In genomic region chr7:12731214-12731656, GRCh38 we compare ENCODE assay signal across 9 cellular contexts. TPM values are rescaled to one million over a fixed set of nuclear protein-coding genes. Genes with fewer than 3 reads are reported as not detected.
DNase-seq lines count a peak whose midpoint lies in the region; ATAC-seq lines count a peak whose summit lies in the region.
"Had no signal": no experiment of that assay in that cellular context is flagged by ENCODE, and none has a peak within 500 bp of the region (broad histone marks: within the 10 kb centered on the region; RNA-seq: fewer than 3 reads in every experiment).

No MANE protein-coding gene starts in this region.

- DNase-seq in CD8-positive, alpha-beta memory T cell: peak in 1 of 5 donors; percentile 6
- DNase-seq in activated CD8-positive, alpha-beta T cell treated with anti-CD3 and anti-CD28 coated beads, Interleukin-2, amount 10 ng/mL, durations not matched to agents 7 days and 5 days: peak; percentile 31
- DNase-seq in iPS-NIHi7 (ENCODE audit: extremely low spot score): peak; percentile 40
- no peak for DNase-seq in C1 segment of cervical spinal cord (lab: John Stamatoyannopoulos, UW)
- DNase-seq in kidney glomerular epithelial cell (lab: John Stamatoyannopoulos, UW): no peak
- no peak for DNase-seq in stimulated activated CD4-positive, alpha-beta T cell treated with anti-CD3 and anti-CD28 coated beads, Interleukin-4, amount 100 ng/mL, for 1 hour
- DNase-seq: psoas muscle had no signal

- ATAC-seq in HG03439 (IDR thresholded peaks at IDR 0.05; ENCODE audit: unreplicated experiment) (peak; percentile 58), GM19397 (IDR thresholded peaks at IDR 0.05; ENCODE audit: unreplicated experiment) (no peak)
- ATAC-seq in activated CD8-positive, alpha-beta T cell treated with anti-CD3 and anti-CD28 coated beads, Interleukin-2, amount 10 ng/mL, durations not matched to agents 7 days and 5 days: peak; percentile 72
- ATAC-seq: psoas muscle had no signal

- H3K27me3 ChIP-seq in CD8-positive, alpha-beta memory T cell (ENCODE audit: insufficient read depth, low read length, poor library complexity, severe bottlenecking): no peaks in the 10 kb centered on the region

- CTCF ChIA-PET in CD8-positive, alpha-beta memory T cell (lab: Charles Lee): interaction anchor here (3.2 kb wide), 1 partner anchor 45 kb away, joined by 26 read pairs; the partner anchor contains the start of gene ARL4A
- CTCF ChIA-PET in activated CD8-positive, alpha-beta T cell treated with anti-CD3 and anti-CD28 coated beads, Interleukin-2, amount 10 ng/mL, durations not matched to agents 7 days and 5 days (lab: Charles Lee): interaction anchor here (1.4 to 7.1 kb wide), 3 partner anchors 11 to 45 kb away, joined by 5 to 50 read pairs (median 9); partner anchors contain the start of gene ARL4A

- H3K9me3 ChIP-seq in CD8-positive, alpha-beta memory T cell (ENCODE audit: low read length): no peaks in the 10 kb centered on the region
- H3K9me3 ChIP-seq: psoas muscle had no signal

- H3K27ac ChIP-seq in CD8-positive, alpha-beta memory T cell (ENCODE audit: low read depth, low read length): peak overlapping the region; percentile 10
- H3K27ac ChIP-seq: psoas muscle had no signal

- POLR2A ChIA-PET in CD8-positive, alpha-beta memory T cell (lab: Charles Lee): interaction anchor here (1.8 kb wide), 1 partner anchor 45 kb away, joined by 6 read pairs; no protein-coding TSS in a partner anchor
- POLR2A ChIA-PET in activated CD8-positive, alpha-beta T cell treated with anti-CD3 and anti-CD28 coated beads, Interleukin-2, amount 10 ng/mL, durations not matched to agents 7 days and 5 days (lab: Charles Lee): interaction anchor here (1.3 kb wide), 1 partner anchor 15 kb away, joined by 4 read pairs; no protein-coding TSS in a partner anchor

- H3K4me3 ChIP-seq in CD8-positive, alpha-beta memory T cell (ENCODE audit: low read length): no peak overlapping the region
- H3K4me3 ChIP-seq: psoas muscle had no signal

- H3K27ac Mint-ChIP-seq in CD8-positive, alpha-beta memory T cell: peak overlapping the region in 7 of 8 donors; percentile 2 to 88 (median 78)
- H3K27ac Mint-ChIP-seq in activated CD8-positive, alpha-beta T cell treated with anti-CD3 and anti-CD28 coated beads, Interleukin-2, amount 10 ng/mL, durations not matched to agents 7 days and 5 days: peak overlapping the region; percentile 80

- H3K4me1 Mint-ChIP-seq in CD8-positive, alpha-beta memory T cell: peaks cover 22 to 32% (median 28%) of the 10 kb centered on the region in 3 donors
- peaks cover 24% of the 10 kb centered on the region for H3K4me1 Mint-ChIP-seq in activated CD8-positive, alpha-beta T cell treated with anti-CD3 and anti-CD28 coated beads, Interleukin-2, amount 10 ng/mL, durations not matched to agents 7 days and 5 days (ENCODE audit: low read depth)

- H3K36me3 ChIP-seq in CD8-positive, alpha-beta memory T cell (ENCODE audit: insufficient read depth, low read length): no peaks in the 10 kb centered on the region

- H3K4me1 ChIP-seq in CD8-positive, alpha-beta memory T cell (ENCODE audit: insufficient read depth, low read length): peaks cover 20% of the 10 kb centered on the region

- peaks cover 0 to 3% of the 10 kb centered on the region in 2 donors for H3K27me3 Mint-ChIP-seq in CD8-positive, alpha-beta memory T cell
- H3K27me3 Mint-ChIP-seq in activated CD8-positive, alpha-beta T cell treated with anti-CD3 and anti-CD28 coated beads, Interleukin-2, amount 10 ng/mL, durations not matched to agents 7 days and 5 days (ENCODE audit: low read depth): no peaks in the 10 kb centered on the region

- no peaks in the 10 kb centered on the region for H3K36me3 Mint-ChIP-seq in CD8-positive, alpha-beta memory T cell
- peaks cover 2% of the 10 kb centered on the region for H3K36me3 Mint-ChIP-seq in activated CD8-positive, alpha-beta T cell treated with anti-CD3 and anti-CD28 coated beads, Interleukin-2, amount 10 ng/mL, durations not matched to agents 7 days and 5 days (ENCODE audit: low read depth)

- no peaks in the 10 kb centered on the region for H3K9me3 Mint-ChIP-seq in CD8-positive, alpha-beta memory T cell
- no peaks in the 10 kb centered on the region for H3K9me3 Mint-ChIP-seq in activated CD8-positive, alpha-beta T cell treated with anti-CD3 and anti-CD28 coated beads, Interleukin-2, amount 10 ng/mL, durations not matched to agents 7 days and 5 days (ENCODE audit: insufficient read depth)

- peak overlapping the region in 6 of 7 donors; percentile 60 to 83 (median 75) for H3K4me3 Mint-ChIP-seq in CD8-positive, alpha-beta memory T cell
- no peak overlapping the region for H3K4me3 Mint-ChIP-seq in activated CD8-positive, alpha-beta T cell treated with anti-CD3 and anti-CD28 coated beads, Interleukin-2, amount 10 ng/mL, durations not matched to agents 7 days and 5 days

RNA-seq across cellular contexts. Expression of gene ARL4A, which starts 43.8 kb away (rescaled TPM):
- 10 to 100 TPM; 10.6 to 11.6 TPM for total RNA-seq in CD8-positive, alpha-beta memory T cell
- polyA plus RNA-seq in CD8-positive, alpha-beta memory T cell: 50.3 TPM
- 10 to 100 TPM; 15.8 to 16.2 TPM for total RNA-seq in activated CD8-positive, alpha-beta T cell treated with anti-CD3 and anti-CD28 coated beads, Interleukin-2, amount 10 ng/mL, durations not matched to agents 7 days and 5 days

Comparison
In these comparisons a context has a peak if more than half of its experiments do, and no peak if none do; other contexts are left out.
1. DNase-seq: peak in activated CD8-positive, alpha-beta T cell treated with anti-CD3 and anti-CD28 coated beads, Interleukin-2, amount 10 ng/mL, durations not matched to agents 7 days and 5 days (single experiment) and iPS-NIHi7 (single experiment); none in C1 segment of cervical spinal cord (0 of 14), kidney glomerular epithelial cell (single experiment) and stimulated activated CD4-positive, alpha-beta T cell treated with anti-CD3 and anti-CD28 coated beads, Interleukin-4, amount 100 ng/mL, for 1 hour (single experiment).